ENCODE assay signal across 1 cellular context in the genomic region with DNA sequence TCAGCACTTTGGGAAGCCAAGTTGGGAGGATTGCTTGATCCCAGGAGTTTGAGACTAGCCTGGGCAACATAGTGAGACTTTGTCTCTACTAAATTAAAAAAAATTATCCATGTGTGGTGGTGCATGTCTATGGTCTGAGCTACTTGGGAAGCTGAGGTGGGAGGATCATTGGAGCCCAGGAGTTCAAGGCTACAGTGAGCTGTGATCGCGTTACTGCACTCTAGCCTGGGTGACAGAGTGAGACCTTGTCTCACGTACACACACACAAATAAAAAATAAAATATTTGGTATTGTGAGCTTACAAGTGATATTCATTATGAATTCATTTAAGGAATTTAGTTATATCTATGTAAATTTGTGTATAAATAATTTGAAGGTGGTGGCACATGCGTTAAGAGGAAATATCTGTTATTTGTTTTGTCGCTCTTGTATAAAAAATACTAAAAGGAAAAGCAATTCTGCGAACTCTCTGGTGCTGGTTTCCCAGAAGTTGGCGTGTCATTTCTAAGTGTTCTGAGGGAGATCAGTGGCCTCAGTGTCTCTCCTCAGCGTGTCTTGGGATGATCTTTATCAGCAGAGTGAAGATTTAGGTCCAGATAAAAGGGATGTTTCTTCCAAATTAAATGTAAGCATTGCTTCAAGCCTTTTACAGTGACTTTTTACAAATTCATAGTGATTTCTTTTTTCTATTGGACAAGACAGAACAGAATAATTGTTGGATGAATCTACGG.
TF ChIP-seq lines count a peak whose summit lies in the region.

No MANE protein-coding gene starts in this region.

TF ChIP-seq in IMR-90, 13 proteins besides CTCF, POLR2A, EP300 and RAD21:
- TF ChIP-seq CEBPB (IDR thresholded peaks at IDR 0.05; ENCODE audit: low read depth, low read length): no peak
- no peak for TF ChIP-seq BHLHE40 (IDR thresholded peaks at IDR 0.05; ENCODE audit: low read depth, low read length)
- TF ChIP-seq RCOR1 (IDR thresholded peaks at IDR 0.05; ENCODE audit: insufficient replicate concordance, low read length): no peak
- no peak for TF ChIP-seq ELK1 (IDR thresholded peaks at IDR 0.05; ENCODE audit: borderline replicate concordance, low read depth, low read length)
- TF ChIP-seq, protein P1, sequence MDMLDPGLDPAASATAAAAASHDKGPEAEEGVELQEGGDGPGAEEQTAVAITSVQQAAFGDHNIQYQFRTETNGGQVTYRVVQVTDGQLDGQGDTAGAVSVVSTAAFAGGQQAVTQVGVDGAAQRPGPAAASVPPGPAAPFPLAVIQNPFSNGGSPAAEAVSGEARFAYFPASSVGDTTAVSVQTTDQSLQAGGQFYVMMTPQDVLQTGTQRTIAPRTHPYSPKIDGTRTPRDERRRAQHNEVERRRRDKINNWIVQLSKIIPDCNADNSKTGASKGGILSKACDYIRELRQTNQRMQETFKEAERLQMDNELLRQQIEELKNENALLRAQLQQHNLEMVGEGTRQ (IDR thresholded peaks at IDR 0.05; ENCODE audit: low read depth, low read length): no peak
- TF ChIP-seq RFX5 (IDR thresholded peaks at IDR 0.05; ENCODE audit: low read depth, low read length): no peak
- no peak for TF ChIP-seq FOS (IDR thresholded peaks at IDR 0.05; ENCODE audit: low read depth, low read length)
- no peak for TF ChIP-seq MAZ (IDR thresholded peaks at IDR 0.05; ENCODE audit: borderline replicate concordance, low read depth, low read length)
- no peak for TF ChIP-seq SMC3 (IDR thresholded peaks at IDR 0.05; ENCODE audit: low read depth, low read length)
- TF ChIP-seq MAFK (IDR thresholded peaks at IDR 0.05; ENCODE audit: low read depth, low read length): no peak
- TF ChIP-seq NFE2L2 (IDR thresholded peaks at IDR 0.05; ENCODE audit: low read depth, low read length): no peak
- TF ChIP-seq CHD1 (IDR thresholded peaks at IDR 0.05; ENCODE audit: low read depth, low read length): no peak
- no peak for TF ChIP-seq MXI1 (IDR thresholded peaks at IDR 0.05; ENCODE audit: borderline replicate concordance, low read depth, low read length)
